8 cellular contexts compared by ENCODE assay signal in the genomic region with DNA sequence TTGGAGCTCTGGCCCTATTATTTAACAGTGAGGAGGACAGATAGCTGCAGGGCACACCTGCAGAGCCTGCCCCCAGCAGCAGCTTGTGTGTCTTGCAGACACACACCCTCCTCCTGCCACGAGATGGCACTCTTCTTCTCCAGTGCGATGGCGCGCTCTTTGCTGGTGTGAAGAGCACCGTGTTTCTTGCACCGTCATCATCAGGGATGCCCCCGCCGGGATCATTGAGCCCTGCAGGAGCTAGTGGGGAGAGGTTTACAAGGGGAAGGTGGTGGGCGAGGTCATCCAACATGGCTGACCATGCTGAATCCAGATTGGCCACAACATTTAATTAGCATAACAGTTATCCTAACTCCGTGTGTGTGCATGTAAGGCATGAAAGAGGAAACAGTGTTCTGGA.
DNase-seq lines count a peak whose midpoint lies in the region; ATAC-seq lines count a peak whose summit lies in the region.

No MANE protein-coding gene starts in this region.

- peaks cover 19% of the 10 kb centered on the region for H3K27me3 Mint-ChIP-seq in activated CD4-positive, alpha-beta memory T cell treated with anti-CD3 and anti-CD28 coated beads, Interleukin-2, amount 10 ng/mL, durations not matched to agents 7 days and 5 days
- peaks cover 27 to 56% of the 10 kb centered on the region in 2 donors for H3K27me3 Mint-ChIP-seq in effector memory CD8-positive, alpha-beta T cell

- H3K4me3 Mint-ChIP-seq in activated CD4-positive, alpha-beta memory T cell treated with anti-CD3 and anti-CD28 coated beads, Interleukin-2, amount 10 ng/mL, durations not matched to agents 7 days and 5 days, result no peak overlapping the region
- peak overlapping the region; percentile 13 to 19 for H3K4me3 Mint-ChIP-seq in effector memory CD8-positive, alpha-beta T cell

- no peaks in the 10 kb centered on the region for H3K36me3 Mint-ChIP-seq in activated CD4-positive, alpha-beta memory T cell treated with anti-CD3 and anti-CD28 coated beads, Interleukin-2, amount 10 ng/mL, durations not matched to agents 7 days and 5 days (ENCODE audit: low read depth)
- no peaks in the 10 kb centered on the region for H3K36me3 Mint-ChIP-seq in effector memory CD8-positive, alpha-beta T cell (ENCODE audit: insufficient read depth)

- no peak overlapping the region for H3K27ac Mint-ChIP-seq in activated CD4-positive, alpha-beta memory T cell treated with anti-CD3 and anti-CD28 coated beads, Interleukin-2, amount 10 ng/mL, durations not matched to agents 7 days and 5 days
- no peak overlapping the region for H3K27ac Mint-ChIP-seq in effector memory CD8-positive, alpha-beta T cell

- POLR2A ChIA-PET in activated CD4-positive, alpha-beta memory T cell treated with anti-CD3 and anti-CD28 coated beads, Interleukin-2, amount 10 ng/mL, durations not matched to agents 7 days and 5 days (lab: Charles Lee), result interaction anchor here (1.2 kb wide), 1 partner anchor 458 kb away, joined by 3 read pairs; no protein-coding TSS in a partner anchor

- H3K4me1 Mint-ChIP-seq in activated CD4-positive, alpha-beta memory T cell treated with anti-CD3 and anti-CD28 coated beads, Interleukin-2, amount 10 ng/mL, durations not matched to agents 7 days and 5 days, result peaks cover 3% of the 10 kb centered on the region
- peaks cover 3 to 5% of the 10 kb centered on the region in 2 donors for H3K4me1 Mint-ChIP-seq in effector memory CD8-positive, alpha-beta T cell (ENCODE audit: low read depth in 2 of 2)

- ATAC-seq in GM19468 (IDR thresholded peaks at IDR 0.05; ENCODE audit: extremely low read depth, unreplicated experiment), result peak; percentile 91
- ATAC-seq in HG03558 (IDR thresholded peaks at IDR 0.05; ENCODE audit: extremely low read depth, unreplicated experiment), result peak; percentile 95
- ATAC-seq in effector memory CD8-positive, alpha-beta T cell (replicated peaks), result peak; percentile 75

- in situ Hi-C loops in Caki2 (cut with HindIII; ENCODE audit: low pct_unique_long_range_greater_than_20kb, low sequenced_read_pairs), result no loop called here

- DNase-seq in Caki2 (ENCODE audit: low read depth) (peak; percentile 80), NCI-H69 (lab: John Stamatoyannopoulos, UW) (peak; percentile 91), midbrain (lab: John Stamatoyannopoulos, UW) (peak; percentile 75)
- peak; percentile 72 for DNase-seq in activated CD4-positive, alpha-beta memory T cell treated with anti-CD3 and anti-CD28 coated beads, Interleukin-2, amount 10 ng/mL, durations not matched to agents 7 days and 5 days
- DNase-seq in effector memory CD8-positive, alpha-beta T cell, result peak; percentile 29 to 37 (median 34)
- DNase-seq in stimulated activated CD8-positive, alpha-beta memory T cell treated with anti-CD3 and anti-CD28 coated beads, Interleukin-4, amount 100 ng/mL, for 4 hours (ENCODE audit: low read depth in 2 of 2, low spot score in 1 of 2), result peak; percentile 13 to 17

- CTCF ChIA-PET in activated CD4-positive, alpha-beta memory T cell treated with anti-CD3 and anti-CD28 coated beads, Interleukin-2, amount 10 ng/mL, durations not matched to agents 7 days and 5 days (lab: Charles Lee), result interaction anchor here (0.6 to 2.2 kb wide), 37 partner anchors 9 to 363 kb away, joined by 3 to 14 read pairs (median 3); a partner anchor contains a TSS

- H3K9me3 Mint-ChIP-seq in activated CD4-positive, alpha-beta memory T cell treated with anti-CD3 and anti-CD28 coated beads, Interleukin-2, amount 10 ng/mL, durations not matched to agents 7 days and 5 days, result no peaks in the 10 kb centered on the region
- no peaks in the 10 kb centered on the region for H3K9me3 Mint-ChIP-seq in effector memory CD8-positive, alpha-beta T cell

Comparison
In these comparisons a context has a peak if more than half of its experiments do, and no peak if none do; other contexts are left out.
1. Peak in every context shown above with its lines: DNase-seq and ATAC-seq.
2. DNase-seq: peak in every context shown above with its lines; median percentile 91 in NCI-H69; 80 in Caki2; 75 in midbrain; 72 in activated CD4-positive, alpha-beta memory T cell treated with anti-CD3 and anti-CD28 coated beads, Interleukin-2, amount 10 ng/mL, durations not matched to agents 7 days and 5 days; 34 in effector memory CD8-positive, alpha-beta T cell; 15 in stimulated activated CD8-positive, alpha-beta memory T cell treated with anti-CD3 and anti-CD28 coated beads, Interleukin-4, amount 100 ng/mL, for 4 hours.